ENCODE assay signal across 8 cellular contexts in genomic region chr5:321726-322251, GRCh38. TPM values are rescaled to one million over a fixed set of nuclear protein-coding genes. Genes with fewer than 3 reads are reported as not detected.
DNase-seq lines count a peak whose midpoint lies in the region; ATAC-seq and TF ChIP-seq lines count a peak whose summit lies in the region.

No MANE protein-coding gene starts in this region.

- no peaks in the 10 kb centered on the region for H3K9me3 Mint-ChIP-seq in activated T-helper 2 cell treated with anti-CD3 and anti-CD28 coated beads, Interferon-gamma antibody, Interleukin-2, Interleukin-4, amounts not matched to agents 10 μg/mL and 5 μg/mL and 100 μg/mL, durations not matched to agents 14 hours and 24 hours and 36 hours

- no peaks in the 10 kb centered on the region for H3K9me3 ChIP-seq in mucosa of descending colon

- H3K4me3 ChIP-seq in mucosa of descending colon, result no peak overlapping the region

- POLR2A ChIA-PET in HEK293T (lab: Yijun Ruan, JAX), result interaction anchor here (1.0 to 1.4 kb wide), 6 partner anchors 25 to 112 kb away, joined by 3 to 16 read pairs (median 3); no protein-coding TSS in a partner anchor

- H3K4me3 Mint-ChIP-seq in activated T-helper 2 cell treated with anti-CD3 and anti-CD28 coated beads, Interferon-gamma antibody, Interleukin-2, Interleukin-4, amounts not matched to agents 10 μg/mL and 5 μg/mL and 100 μg/mL, durations not matched to agents 14 hours and 24 hours and 36 hours (ENCODE audit: low read depth), result peak overlapping the region; percentile 76

- no peaks in the 10 kb centered on the region for H3K36me3 ChIP-seq in mucosa of descending colon (ENCODE audit: low read depth)

- CTCF ChIA-PET in HEK293T (lab: Yijun Ruan, JAX), result interaction anchor here (1.0 to 1.8 kb wide), 3 partner anchors 9 to 109 kb away, joined by 4 read pairs; no protein-coding TSS in a partner anchor

- H3K27me3 Mint-ChIP-seq in activated T-helper 2 cell treated with anti-CD3 and anti-CD28 coated beads, Interferon-gamma antibody, Interleukin-2, Interleukin-4, amounts not matched to agents 10 μg/mL and 5 μg/mL and 100 μg/mL, durations not matched to agents 14 hours and 24 hours and 36 hours (ENCODE audit: low read depth), result peaks cover 6% of the 10 kb centered on the region

- peak; percentile 35 for TF ChIP-seq POLR2A in GM15510 (IDR thresholded peaks at IDR 0.05; ENCODE audit: borderline replicate concordance, extremely low read depth, insufficient read length)

- intact Hi-C loops in activated T-helper 2 cell treated with anti-CD3 and anti-CD28 coated beads, Interferon-gamma antibody, Interleukin-2, Interleukin-4, amounts not matched to agents 10 μg/mL and 5 μg/mL and 100 μg/mL, durations not matched to agents 14 hours and 24 hours and 36 hours (cut with micrococcal nuclease), result loop anchor here (1.0 kb wide), 1 partner anchor 13 kb away; no protein-coding TSS in a partner anchor
- intact Hi-C loops in mucosa of descending colon (cut with DNase I, micrococcal nuclease), result no loop called here

- H3K36me3 Mint-ChIP-seq in activated T-helper 2 cell treated with anti-CD3 and anti-CD28 coated beads, Interferon-gamma antibody, Interleukin-2, Interleukin-4, amounts not matched to agents 10 μg/mL and 5 μg/mL and 100 μg/mL, durations not matched to agents 14 hours and 24 hours and 36 hours (ENCODE audit: low read depth), result peaks cover 28% of the 10 kb centered on the region

- TF ChIP-seq CTCF in mucosa of descending colon (IDR thresholded peaks at IDR 0.05), result no peak

- no peak overlapping the region for H3K27ac Mint-ChIP-seq in activated T-helper 2 cell treated with anti-CD3 and anti-CD28 coated beads, Interferon-gamma antibody, Interleukin-2, Interleukin-4, amounts not matched to agents 10 μg/mL and 5 μg/mL and 100 μg/mL, durations not matched to agents 14 hours and 24 hours and 36 hours

- peaks cover 24% of the 10 kb centered on the region for H3K4me1 ChIP-seq in mucosa of descending colon (ENCODE audit: low read depth)

- ATAC-seq in mucosa of descending colon, result peak; percentile 1

- peaks cover 18% of the 10 kb centered on the region for H3K4me1 Mint-ChIP-seq in activated T-helper 2 cell treated with anti-CD3 and anti-CD28 coated beads, Interferon-gamma antibody, Interleukin-2, Interleukin-4, amounts not matched to agents 10 μg/mL and 5 μg/mL and 100 μg/mL, durations not matched to agents 14 hours and 24 hours and 36 hours (ENCODE audit: low read depth)

- no peak for DNase-seq in HEK293T (ENCODE audit: extremely low spot score)
- no peak for DNase-seq in activated T-helper 2 cell treated with anti-CD3 and anti-CD28 coated beads, Interferon-gamma antibody, Interleukin-2, Interleukin-4, amounts not matched to agents 10 μg/mL and 5 μg/mL and 100 μg/mL, durations not matched to agents 14 hours and 24 hours and 36 hours (ENCODE audit: low spot score)
- DNase-seq in mucosa of descending colon, result peak in 1 of 3 donors; percentile 45
- DNase-seq in NCI-H446 (lab: John Stamatoyannopoulos, UW), result no peak
- DNase-seq in NCI-H1417 (lab: John Stamatoyannopoulos, UW), result no peak
- DNase-seq in NCI-H82 treated with DMSO at 0.1 percent for 48 hours (lab: John Stamatoyannopoulos, UW; ENCODE audit: unreplicated experiment), result no peak
- DNase-seq in NCI-H2107 treated with DMSO at 0.1 percent for 48 hours (lab: John Stamatoyannopoulos, UW; ENCODE audit: unreplicated experiment), result no peak

TF ChIP-seq in HEK293T, 16 proteins besides CTCF, POLR2A, EP300 and RAD21:
- no peak for TF ChIP-seq ZNF384 (IDR thresholded peaks at IDR 0.05)
- TF ChIP-seq ARNT (IDR thresholded peaks at IDR 0.05), result peak; percentile 40; the same call in 1 of the 2 replicates
- TF ChIP-seq CTBP1 (IDR thresholded peaks at IDR 0.05; ENCODE audit: borderline replicate concordance), result no peak
- no peak for TF ChIP-seq L3MBTL2 (conservative IDR thresholded peaks at IDR 0.05)

RNA-seq across cellular contexts. Expression of gene AHRR, which starts 0.3 kb away (rescaled TPM):
- total RNA-seq in activated T-helper 2 cell treated with anti-CD3 and anti-CD28 coated beads, Interferon-gamma antibody, Interleukin-2, Interleukin-4, amounts not matched to agents 10 μg/mL and 5 μg/mL and 100 μg/mL, durations not matched to agents 14 hours and 24 hours and 36 hours, result 33.3 and 34.9 TPM in 2 replicates
- 1 to 10 TPM; 2.0 to 3.2 (median 2.3) TPM for total RNA-seq in mucosa of descending colon

RNA-seq across cellular contexts. Expression of gene PDCD6, which starts 50.3 kb away (rescaled TPM):
- 109 TPM in 2 replicates for total RNA-seq in activated T-helper 2 cell treated with anti-CD3 and anti-CD28 coated beads, Interferon-gamma antibody, Interleukin-2, Interleukin-4, amounts not matched to agents 10 μg/mL and 5 μg/mL and 100 μg/mL, durations not matched to agents 14 hours and 24 hours and 36 hours
- total RNA-seq in mucosa of descending colon, result 100 to 1,000 TPM in 2 of 3 donors, 10 to 100 TPM in 1; 91.2 to 125 (median 122) TPM
